Comparison of ENCODE assay signal across 10 cellular contexts in genomic region chr19:43316591-43317319, GRCh38. TPM values are rescaled to one million over a fixed set of nuclear protein-coding genes. Genes with fewer than 3 reads are reported as not detected.
DNase-seq lines count a peak whose midpoint lies in the region; FAIRE-seq and TF ChIP-seq lines count a peak whose summit lies in the region.
"Had no signal": no experiment of that assay in that cellular context is flagged by ENCODE, and none has a peak within 500 bp of the region (broad histone marks: within the 10 kb centered on the region; RNA-seq: fewer than 3 reads in every experiment).

No MANE protein-coding gene starts in this region.

- no peak for TF ChIP-seq EP300 in Ishikawa (IDR thresholded peaks at IDR 0.05; ENCODE audit: borderline replicate concordance)

- no peaks in the 10 kb centered on the region for H3K36me3 ChIP-seq in prostate gland

- H3K27me3 ChIP-seq in prostate gland (replicated peaks; ENCODE audit: insufficient read depth) = no peaks in the 10 kb centered on the region

- no peak for TF ChIP-seq POLR2A in prostate gland (IDR thresholded peaks at IDR 0.05)

- WGBS in prostate gland = 78% methylated on average over 27 of the region's 27 CpGs

- intact Hi-C loops in prostate gland (cut with DNase I) = no loop called here

- TF ChIP-seq RAD21 in Ishikawa (IDR thresholded peaks at IDR 0.05; ENCODE audit: low read depth) = peak; percentile 73

- TF ChIP-seq CTCF in D721Med (IDR thresholded peaks at IDR 0.05; ENCODE audit: insufficient read depth, missing control alignments) (peak; percentile 46), prostate gland (IDR thresholded peaks at IDR 0.05) (peak in 1 of 4 experiments; percentile 17)

- no peaks in the 10 kb centered on the region for H3K4me1 ChIP-seq in prostate gland (replicated peaks)

- H3K9me3 ChIP-seq in prostate gland = no peaks in the 10 kb centered on the region

- H3K4me3 ChIP-seq in prostate gland = no peak overlapping the region

- no peak for DNase-seq in D721Med (ENCODE audit: insufficient read length, low spot score)
- peak; percentile 29 for DNase-seq in UCSD-AML1 (lab: John Stamatoyannopoulos, UW; ENCODE audit: unreplicated experiment)
- DNase-seq in lung microvascular endothelial cell (ENCODE audit: low read depth in 2 of 2) = peak; percentile 5 to 8
- DNase-seq in prostate gland (ENCODE audit: low spot score) = no peak
- DNase-seq in NCI-H187 treated with DMSO at 0.1 percent for 48 hours (lab: John Stamatoyannopoulos, UW) = no peak
- no peak for DNase-seq in NCI-H2081 treated with DMSO at 0.1 percent for 48 hours (lab: John Stamatoyannopoulos, UW)
- DNase-seq in DMS153 treated with DMSO at 0.1 percent for 48 hours (lab: John Stamatoyannopoulos, UW; ENCODE audit: unreplicated experiment) = no peak

- no peak for FAIRE-seq in D721Med (lab: Jason Lieb, UNC)

- H3K27ac ChIP-seq in prostate gland = no peak overlapping the region

TF ChIP-seq in Ishikawa, 13 proteins besides CTCF, POLR2A, EP300 and RAD21:
- no peak for TF ChIP-seq YY1 (IDR thresholded peaks at IDR 0.05; ENCODE audit: low read depth)
TF ChIP-seq in Ishikawa: peak in this region for 0.

RNA-seq across cellular contexts. Expression of gene CD177, which starts 36.7 kb away (rescaled TPM):
- total RNA-seq in lung microvascular endothelial cell (under 0.01 and 2.6 TPM in 2 replicates), prostate gland (100 to 1,000 TPM in 1 of 2 donors, 10 to 100 TPM in 1; 77.6 to 248 TPM)
- total RNA-seq: LHCN-M2 had no signal

RNA-seq across cellular contexts. Expression of gene PSG9, which starts 47.4 kb away (rescaled TPM):
- total RNA-seq in lung microvascular endothelial cell (not detected in 2 replicates), prostate gland (not detected)
- total RNA-seq: LHCN-M2, temporal lobe had no signal

Comparison
In these comparisons a context has a peak if more than half of its experiments do, and no peak if none do; other contexts are left out.
1. DNase-seq: peak in UCSD-AML1 (single experiment) and lung microvascular endothelial cell (2 of 2); none in D721Med (single experiment), prostate gland (single experiment), NCI-H187 treated with DMSO at 0.1 percent for 48 hours (single experiment), NCI-H2081 treated with DMSO at 0.1 percent for 48 hours (single experiment) and DMS153 treated with DMSO at 0.1 percent for 48 hours (single experiment).
2. RNA of gene CD177, which starts 36.7 kb away (total RNA-seq): 77.6 to 248 TPM in prostate gland; under 0.01 to 2.6 TPM in lung microvascular endothelial cell; every median in the first group is over 10 times any median in the second.